Comparison of ENCODE assay signal across 11 cellular contexts in genomic region chr6:75098709-75099108, GRCh38.
DNase-seq lines count a peak whose midpoint lies in the region; ATAC-seq and TF ChIP-seq lines count a peak whose summit lies in the region.
"Had no signal": no experiment of that assay in that cellular context is flagged by ENCODE, and none has a peak within 500 bp of the region (broad histone marks: within the 10 kb centered on the region; RNA-seq: fewer than 3 reads in every experiment).

No MANE protein-coding gene starts in this region.

- H3K4me1 ChIP-seq in ACC112 (ENCODE audit: control insufficient read depth, insufficient read depth, low read length, unreplicated experiment) = peaks cover 55% of the 10 kb centered on the region
- no peaks in the 10 kb centered on the region for H3K4me1 ChIP-seq in mucosa of descending colon (ENCODE audit: low read depth)

- no peak overlapping the region for H2AFZ ChIP-seq in ACC112 (ENCODE audit: low read length, unreplicated experiment)

- CTCF ChIA-PET in activated naive CD4-positive, alpha-beta T cell treated with anti-CD3 and anti-CD28 coated beads, Interleukin-2, amount 10 ng/mL, durations not matched to agents 7 days and 5 days (lab: Charles Lee) = no interaction called here

- H3K27ac ChIP-seq in ACC112 (ENCODE audit: low read depth, low read length) (peak overlapping the region; percentile 85), epithelial cell of prostate (no peak overlapping the region)
- H3K27ac ChIP-seq: C4-2B had no signal

- H3K9me3 ChIP-seq in mucosa of descending colon = no peaks in the 10 kb centered on the region

- no peaks in the 10 kb centered on the region for H3K79me2 ChIP-seq in ACC112 (ENCODE audit: control insufficient read depth, insufficient read depth, low read length, unreplicated experiment)

- intact Hi-C loops in mucosa of descending colon (cut with DNase I, micrococcal nuclease) = no loop called here

- H3K36me3 ChIP-seq in ACC112 (ENCODE audit: insufficient read depth, low read length) (peaks cover 18% of the 10 kb centered on the region; the same call in 1 of the 2 replicates), mucosa of descending colon (ENCODE audit: low read depth) (no peaks in the 10 kb centered on the region)

- TF ChIP-seq POLR2A in NB4 (IDR thresholded peaks at IDR 0.05; ENCODE audit: extremely low read depth, insufficient read length) = no peak

- H3K9me3 Mint-ChIP-seq in activated naive CD4-positive, alpha-beta T cell treated with anti-CD3 and anti-CD28 coated beads, Interleukin-2, amount 10 ng/mL, durations not matched to agents 7 days and 5 days = no peaks in the 10 kb centered on the region

- peak; percentile 72 for ATAC-seq in mucosa of descending colon
- ATAC-seq in HG03025 (IDR thresholded peaks at IDR 0.05; ENCODE audit: low FRiP score, unreplicated experiment) = no peak
- no peak for ATAC-seq in GM19463 (IDR thresholded peaks at IDR 0.05; ENCODE audit: unreplicated experiment)

- no peaks in the 10 kb centered on the region for H3K36me3 Mint-ChIP-seq in activated naive CD4-positive, alpha-beta T cell treated with anti-CD3 and anti-CD28 coated beads, Interleukin-2, amount 10 ng/mL, durations not matched to agents 7 days and 5 days

- TF ChIP-seq CTCF in NB4 (IDR thresholded peaks at IDR 0.05; ENCODE audit: low read depth, low read length) (no peak), mucosa of descending colon (IDR thresholded peaks at IDR 0.05) (no peak)

- DNase-seq in NB4 (ENCODE audit: low read depth) (peak; percentile 11), epithelial cell of prostate (ENCODE audit: low read depth, low spot score) (peak; percentile 14), mucosa of descending colon (peak in 1 of 3 donors; percentile 51), NCI-H2227 treated with DMSO at 0.1 percent for 48 hours (lab: John Stamatoyannopoulos, UW) (no peak)
- DNase-seq in activated naive CD4-positive, alpha-beta T cell treated with anti-CD3 and anti-CD28 coated beads, Interleukin-2, amount 10 ng/mL, durations not matched to agents 7 days and 5 days = no peak
- DNase-seq: cerebellar nuclear complex; stimulated activated CD4-positive, alpha-beta T cell treated with anti-CD3 and anti-CD28 coated beads, Interleukin-2, amount 100 ng/mL, for 24 hours had no signal

- no peaks in the 10 kb centered on the region for H3K27me3 ChIP-seq in ACC112 (ENCODE audit: insufficient read depth, low read length)

- peak overlapping the region; percentile 23; the same call in 1 of the 2 replicates for H3K4me3 ChIP-seq in ACC112 (ENCODE audit: low read depth, low read length)
- no peak overlapping the region for H3K4me3 ChIP-seq in NB4 (ENCODE audit: low read depth, low read length)
- H3K4me3 ChIP-seq in mucosa of descending colon = no peak overlapping the region

- no peak overlapping the region for H3K27ac Mint-ChIP-seq in activated naive CD4-positive, alpha-beta T cell treated with anti-CD3 and anti-CD28 coated beads, Interleukin-2, amount 10 ng/mL, durations not matched to agents 7 days and 5 days

- no peak overlapping the region for H3K4me3 Mint-ChIP-seq in activated naive CD4-positive, alpha-beta T cell treated with anti-CD3 and anti-CD28 coated beads, Interleukin-2, amount 10 ng/mL, durations not matched to agents 7 days and 5 days

- no peaks in the 10 kb centered on the region for H3K4me1 Mint-ChIP-seq in activated naive CD4-positive, alpha-beta T cell treated with anti-CD3 and anti-CD28 coated beads, Interleukin-2, amount 10 ng/mL, durations not matched to agents 7 days and 5 days

- no peaks in the 10 kb centered on the region for H3K27me3 Mint-ChIP-seq in activated naive CD4-positive, alpha-beta T cell treated with anti-CD3 and anti-CD28 coated beads, Interleukin-2, amount 10 ng/mL, durations not matched to agents 7 days and 5 days

Comparison
In these comparisons a context has a peak if more than half of its experiments do, and no peak if none do; other contexts are left out.
1. DNase-seq: peak in NB4 (single experiment) and epithelial cell of prostate (single experiment); none in activated naive CD4-positive, alpha-beta T cell treated with anti-CD3 and anti-CD28 coated beads, Interleukin-2, amount 10 ng/mL, durations not matched to agents 7 days and 5 days (single experiment) and NCI-H2227 treated with DMSO at 0.1 percent for 48 hours (single experiment).